ENCODE assay signal across 12 cellular contexts in genomic region chr19:2952953-2953481, GRCh38. TPM values are rescaled to one million over a fixed set of nuclear protein-coding genes. Genes with fewer than 3 reads are reported as not detected.
DNase-seq lines count a peak whose midpoint lies in the region; ATAC-seq, FAIRE-seq and TF ChIP-seq lines count a peak whose summit lies in the region.
"Had no signal": no experiment of that assay in that cellular context is flagged by ENCODE, and none has a peak within 500 bp of the region (broad histone marks: within the 10 kb centered on the region; RNA-seq: fewer than 3 reads in every experiment).

No MANE protein-coding gene starts in this region.

- no peaks in the 10 kb centered on the region for H3K36me3 ChIP-seq in H1 (ENCODE audit: control insufficient read depth in 2 of 4, insufficient read depth in 4 of 4, low read length in 3 of 4)
- H3K36me3 ChIP-seq in mucosa of stomach (ENCODE audit: control insufficient read depth, insufficient read depth, low read length): no peaks in the 10 kb centered on the region
- H3K36me3 ChIP-seq: thoracic aorta had no signal

- H3K4ac ChIP-seq in H1 (replicated peaks; ENCODE audit: insufficient read length, low read depth, low read length): no peak overlapping the region

- DNase-seq in COLO668 (lab: John Stamatoyannopoulos, UW; ENCODE audit: unreplicated experiment): peak; percentile 22
- peak; percentile 52 for DNase-seq in LoVo (ENCODE audit: low spot score)
- no peak for DNase-seq in H1 (ENCODE audit: low read depth in 1 of 2, low spot score in 2 of 2)
- no peak for DNase-seq in KG1 (lab: John Stamatoyannopoulos, UW)
- no peak for DNase-seq in globus pallidus (ENCODE audit: low spot score)
- DNase-seq: activated effector memory CD4-positive, alpha-beta T cell treated with Interleukin-2 at 50 U/mL for 16 hours; effector memory CD8-positive, alpha-beta T cell; NCI-H1694 treated with DMSO at 0.1 percent for 48 hours had no signal

- no peak overlapping the region for H3K4me2 ChIP-seq in H1 (ENCODE audit: insufficient read depth in 1 of 2, low read depth in 2 of 2, low read length in 2 of 2)

- H2AK5ac ChIP-seq in H1 (ENCODE audit: low read depth, low read length): no peak overlapping the region

- 78% methylated on average over 9 of the region's 9 CpGs; no CpG with 5 or more reads in 1 of the 2 experiments for WGBS in H1 (ENCODE audit: extremely low coverage in 1 of 2, insufficient coverage in 1 of 2, insufficient read length in 1 of 2, insufficient replicate concordance in 2 of 2, low coverage in 1 of 2, low lambda C conversion rate in 2 of 2, missing lambda C conversion rate in 1 of 2), 2 experiments

- no peak overlapping the region for H2BK20ac ChIP-seq in H1 (ENCODE audit: low read length)

- H2AFZ ChIP-seq in H1 (ENCODE audit: low read length): 0 out of 2 replicates have a peak overlapping the region, but pooled peaks have one; percentile 74

- FAIRE-seq in H1 (lab: Jason Lieb, UNC): no peak

- H4K20me1 ChIP-seq in H1 (replicated peaks in 1 of 2; ENCODE audit: control insufficient read depth in 1 of 2, insufficient read depth in 2 of 2, low read length in 2 of 2): no peaks in the 10 kb centered on the region

- POLR2A ChIA-PET in H1 (lab: Charles Lee; ENCODE audit: partially characterized antibody): no interaction called here

- no peak overlapping the region for H4K91ac ChIP-seq in H1 (replicated peaks; ENCODE audit: insufficient read length, low read length)

- TF ChIP-seq EP300 in H1 (IDR thresholded peaks at IDR 0.05; ENCODE audit: borderline replicate concordance in 1 of 2, low read depth in 2 of 2, low read length in 2 of 2): no peak

- ATAC-seq in HG03571 (IDR thresholded peaks at IDR 0.05; ENCODE audit: unreplicated experiment) (no peak), GM21528 (IDR thresholded peaks at IDR 0.05; ENCODE audit: low FRiP score, unreplicated experiment) (no peak)
- ATAC-seq: effector memory CD8-positive, alpha-beta T cell had no signal

- H3K4me1 ChIP-seq in H1 (replicated peaks in 1 of 4; ENCODE audit: control insufficient read depth in 3 of 4, insufficient read depth in 4 of 4, low read length in 3 of 4) (peaks cover 0 to 6% (median 4%) of the 10 kb centered on the region in 4 experiments; a peak in 4 of 7 replicates), mucosa of stomach (ENCODE audit: control insufficient read depth, insufficient read depth, low read length) (peaks cover 13% of the 10 kb centered on the region)

- CTCF ChIA-PET in H1 (lab: Charles Lee; ENCODE audit: partially characterized antibody): interaction anchor here (0.6 to 18.9 kb wide), 14 partner anchors 8 to 789 kb away, joined by 3 to 260 read pairs (median 4); no protein-coding TSS in a partner anchor

- no peak for TF ChIP-seq POLR2A in H1 (IDR thresholded peaks at IDR 0.05; ENCODE audit: control extremely low read depth in 1 of 2, low read depth in 2 of 2, low read length in 2 of 2)

- H3K9me3 ChIP-seq in H1 (ENCODE audit: insufficient read depth in 2 of 2, low read depth in 1 of 2, low read length in 1 of 2) (no peaks in the 10 kb centered on the region), mucosa of stomach (ENCODE audit: control insufficient read depth, low read length) (no peaks in the 10 kb centered on the region)
- H3K9me3 ChIP-seq: thoracic aorta had no signal

- H3K4me3 ChIP-seq in H1 (ENCODE audit: extremely low read depth in 1 of 4, insufficient read depth in 2 of 4, low read depth in 3 of 4, low read length in 4 of 4): no peak overlapping the region
- H3K4me3 ChIP-seq in mucosa of stomach (ENCODE audit: low read length): no peak overlapping the region
- H3K4me3 ChIP-seq: thoracic aorta had no signal

- TF ChIP-seq RAD21 in H1 (IDR thresholded peaks at IDR 0.05 in 1 of 2, conservative IDR thresholded peaks at IDR 0.05 in 1 of 2; ENCODE audit: low read depth in 2 of 2, low read length in 2 of 2): no peak

- H3K79me2 ChIP-seq in H1 (ENCODE audit: control insufficient read depth in 1 of 2, insufficient read depth in 2 of 2, low read length in 2 of 2): peaks cover 0 to 12% of the 10 kb centered on the region in 2 experiments; a peak in 2 of 4 replicates

- H3K18ac ChIP-seq in H1 (ENCODE audit: extremely low read depth, low read length): no peak overlapping the region

- H2BK120ac ChIP-seq in H1 (replicated peaks; ENCODE audit: low read depth, low read length): no peak overlapping the region

- no peak overlapping the region for H3K9ac ChIP-seq in H1 (replicated peaks in 1 of 4; ENCODE audit: extremely low read depth in 1 of 4, low read depth in 3 of 4, low read length in 3 of 4)
- peak overlapping the region; percentile 56 for H3K9ac ChIP-seq in mucosa of stomach (ENCODE audit: low read length)

- H4K5ac ChIP-seq in H1 (ENCODE audit: insufficient read length, low read depth, low read length): no peak overlapping the region

- H2BK12ac ChIP-seq in H1 (ENCODE audit: low read depth, low read length): no peak overlapping the region

- 0 out of 2 replicates have a peak overlapping the region, but pooled peaks have one; percentile 36 for H2BK15ac ChIP-seq in H1 (ENCODE audit: low read length)

- H3K27ac ChIP-seq in H1 (ENCODE audit: low read depth, low read length): no peak overlapping the region
- H3K27ac ChIP-seq: thoracic aorta had no signal

- no peak overlapping the region for H4K8ac ChIP-seq in H1 (ENCODE audit: extremely low read depth, insufficient read depth, low read length)

- peaks cover 4% of the 10 kb centered on the region; the same call in 1 of the 2 replicates for H3K23me2 ChIP-seq in H1 (ENCODE audit: low read depth, low read length)

- no peak overlapping the region for H2BK5ac ChIP-seq in H1 (ENCODE audit: low read depth, low read length)

- TF ChIP-seq CTCF in H1 (IDR thresholded peaks at IDR 0.05; ENCODE audit: control extremely low read depth in 1 of 3, insufficient read depth in 1 of 3, low read depth in 1 of 3, low read length in 3 of 3): no peak

- peaks cover 9% of the 10 kb centered on the region; the same call in 1 of the 2 replicates for H3K79me1 ChIP-seq in H1 (ENCODE audit: low read depth, low read length)

- no peak overlapping the region for H3K14ac ChIP-seq in H1 (ENCODE audit: insufficient read length)

- H3K23ac ChIP-seq in H1 (ENCODE audit: insufficient read length): no peak overlapping the region

- H3K56ac ChIP-seq in H1 (replicated peaks; ENCODE audit: insufficient read length, low read depth, low read length): no peak overlapping the region

- H3K27me3 ChIP-seq in H1 (replicated peaks in 1 of 4; ENCODE audit: control insufficient read depth in 3 of 4, extremely low read depth in 1 of 4, insufficient read depth in 3 of 4, low read length in 3 of 4) (no peaks in the 10 kb centered on the region; a peak in 1 of 7 replicates), mucosa of stomach (ENCODE audit: control insufficient read depth, insufficient read depth, low read length) (no peaks in the 10 kb centered on the region)

TF ChIP-seq in H1, 55 proteins besides CTCF, POLR2A, EP300 and RAD21:
- TF ChIP-seq HDAC2 (IDR thresholded peaks at IDR 0.05; ENCODE audit: borderline replicate concordance in 1 of 2, low read depth in 2 of 2, low read length in 2 of 2) (no peak), RXRA (IDR thresholded peaks at IDR 0.05; ENCODE audit: insufficient read depth, low read depth, low read length) (no peak), NANOG (IDR thresholded peaks at IDR 0.05; ENCODE audit: insufficient read depth, low read depth, low read length, poor library complexity, severe bottlenecking) (no peak), GABPA (IDR thresholded peaks at IDR 0.05; ENCODE audit: borderline replicate concordance, insufficient read depth, low read length) (no peak)
TF ChIP-seq in H1: peak in this region for 0.

RNA-seq across cellular contexts. Expression of gene ZNF77, which starts 8.2 kb away (rescaled TPM):
- total RNA-seq in H1 (2021; fragmentation: NEBNext Ultra II Directional; extraction: Animal tissue kit (Norgen Biotek cat#: 25700)): 3.7 and 4.7 TPM in 2 replicates
- 2.3 and 2.9 TPM in 2 replicates for polyA plus RNA-seq in H1 (2011; rRNA removed)
- 4.4 TPM for polyA plus RNA-seq in H1 (2011; cell fraction: cytosol; rRNA removed)
- polyA plus RNA-seq in H1 (2011; cell fraction: nucleus; rRNA removed): 2.8 TPM
- polyA plus RNA-seq in H1 (2012, experiment 1 of 2): 3.6 to 4.5 TPM (median 4.0 TPM) in 4 replicates
- polyA plus RNA-seq in H1 (2012, experiment 2 of 2): 0.59 TPM
- polyA plus RNA-seq in H1 (2013, experiment 1 of 2): 2.5 TPM
- 2.9 TPM for polyA plus RNA-seq in H1 (2013, experiment 2 of 2)
- 9.3 and 9.9 TPM in 2 replicates for polyA minus RNA-seq in H1 (2011; rRNA and poly(A)+ RNA removed)
- polyA minus RNA-seq in H1 (2011; cell fraction: cytosol; rRNA and poly(A)+ RNA removed): 3.3 TPM
- polyA minus RNA-seq in H1 (2011; cell fraction: nucleus; rRNA and poly(A)+ RNA removed): 5.5 TPM

RNA-seq across cellular contexts. Expression of gene TLE6, which starts 24.3 kb away (rescaled TPM):
- total RNA-seq in H1 (2021; fragmentation: NEBNext Ultra II Directional; extraction: Animal tissue kit (Norgen Biotek cat#: 25700)): 1.8 and 2.5 TPM in 2 replicates
- polyA plus RNA-seq in H1 (2011; rRNA removed): 2.9 and 3.4 TPM in 2 replicates
- 4.1 TPM for polyA plus RNA-seq in H1 (2011; cell fraction: cytosol; rRNA removed)
- 8.6 TPM for polyA plus RNA-seq in H1 (2011; cell fraction: nucleus; rRNA removed)
- 1.5 to 2.8 TPM (median 2.3 TPM) in 4 replicates for polyA plus RNA-seq in H1 (2012, experiment 1 of 2)
- polyA plus RNA-seq in H1 (2012, experiment 2 of 2): 1.7 TPM
- polyA plus RNA-seq in H1 (2013, experiment 1 of 2): 2.5 TPM
- polyA plus RNA-seq in H1 (2013, experiment 2 of 2): 2.4 TPM
- polyA minus RNA-seq in H1 (2011; rRNA and poly(A)+ RNA removed): 1.3 and 1.5 TPM in 2 replicates
- polyA minus RNA-seq in H1 (2011; cell fraction: cytosol; rRNA and poly(A)+ RNA removed): 2.2 TPM
- polyA minus RNA-seq in H1 (2011; cell fraction: nucleus; rRNA and poly(A)+ RNA removed): 2.4 TPM

RNA-seq across cellular contexts. Expression of gene ZNF57, which starts 52.3 kb away (rescaled TPM):
- total RNA-seq in H1 (2021; fragmentation: NEBNext Ultra II Directional; extraction: Animal tissue kit (Norgen Biotek cat#: 25700)): 8.9 and 9.4 TPM in 2 replicates
- 3.5 and 4.9 TPM in 2 replicates for polyA plus RNA-seq in H1 (2011; rRNA removed)
- 6.3 TPM for polyA plus RNA-seq in H1 (2011; cell fraction: cytosol; rRNA removed)
- polyA plus RNA-seq in H1 (2011; cell fraction: nucleus; rRNA removed): 5.0 TPM
- 6.5 to 7.0 TPM (median 6.9 TPM) in 4 replicates for polyA plus RNA-seq in H1 (2012, experiment 1 of 2)
- 1.00 TPM for polyA plus RNA-seq in H1 (2012, experiment 2 of 2)
- polyA plus RNA-seq in H1 (2013, experiment 1 of 2): 7.8 TPM
- 7.5 TPM for polyA plus RNA-seq in H1 (2013, experiment 2 of 2)
- 17.3 and 23.6 TPM in 2 replicates for polyA minus RNA-seq in H1 (2011; rRNA and poly(A)+ RNA removed)
- polyA minus RNA-seq in H1 (2011; cell fraction: cytosol; rRNA and poly(A)+ RNA removed): 9.7 TPM
- 8.4 TPM for polyA minus RNA-seq in H1 (2011; cell fraction: nucleus; rRNA and poly(A)+ RNA removed)

Comparison
In these comparisons a context has a peak if more than half of its experiments do, and no peak if none do; other contexts are left out.
1. DNase-seq: peak in COLO668 (single experiment) and LoVo (single experiment); none in H1 (0 of 2), KG1 (single experiment) and globus pallidus (single experiment).